In genomic region chr14:105387530-105387922, GRCh38 we compare ENCODE assay signal across 15 cellular contexts.
"Had no signal": no experiment of that assay in that cellular context is flagged by ENCODE, and none has a peak within 500 bp of the region (broad histone marks: within the 10 kb centered on the region; RNA-seq: fewer than 3 reads in every experiment).

No MANE protein-coding gene starts in this region.

- H3K27ac ChIP-seq: cardiac muscle cell, prostate gland had no signal

- H3K4me1 ChIP-seq: prostate gland had no signal

- H3K27me3 Mint-ChIP-seq: activated CD4-positive, alpha-beta T cell treated with anti-CD3 and anti-CD28 coated beads, Interleukin-2, amount 10 ng/mL, durations not matched to agents 7 days and 5 days; activated naive CD8-positive, alpha-beta T cell treated with anti-CD3 and anti-CD28 coated beads, Interleukin-2, amount 10 ng/mL, durations not matched to agents 7 days and 5 days; activated T-cell treated with anti-CD3 and anti-CD28 coated beads, Interleukin-2, amount 50 U/mL, for 24 hours; effector memory CD8-positive, alpha-beta T cell; stimulated activated memory B cell treated with anti-CD40 and anti-IgM and Interleukin-4, amounts not matched to agents 10 μg/mL and 1 μg/mL and 100 μg/mL, for 72 hours had no signal

- DNase-seq: activated CD4-positive, alpha-beta T cell treated with anti-CD3 and anti-CD28 coated beads, Interleukin-2, amount 10 ng/mL, durations not matched to agents 7 days and 5 days; activated CD8-positive, alpha-beta T cell treated with anti-CD3 and anti-CD28 coated beads, Interleukin-2, amount 10 ng/mL, durations not matched to agents 7 days and 5 days; activated naive CD4-positive, alpha-beta T cell treated with Interleukin-2 at 50 U/mL for 16 hours; activated naive CD8-positive, alpha-beta T cell treated with anti-CD3 and anti-CD28 coated beads, Interleukin-2, amount 10 ng/mL, durations not matched to agents 7 days and 5 days; activated T-cell treated with anti-CD3 and anti-CD28 coated beads, Interleukin-2, amount 50 U/mL, for 24 hours; amygdala; effector memory CD8-positive, alpha-beta T cell; small intestine; stimulated activated CD4-positive, alpha-beta T cell treated with anti-CD3 and anti-CD28 coated beads, Interleukin-4, amount 100 ng/mL, for 4 hours had no signal

- H3K4me1 Mint-ChIP-seq: mesothelial cell of epicardium had no signal

- H3K36me3 ChIP-seq: prostate gland had no signal

- H3K9me3 ChIP-seq: prostate gland had no signal

- H3K27ac Mint-ChIP-seq: activated CD4-positive, alpha-beta T cell treated with anti-CD3 and anti-CD28 coated beads, Interleukin-2, amount 10 ng/mL, durations not matched to agents 7 days and 5 days; activated naive CD8-positive, alpha-beta T cell treated with anti-CD3 and anti-CD28 coated beads, Interleukin-2, amount 10 ng/mL, durations not matched to agents 7 days and 5 days; activated T-cell treated with anti-CD3 and anti-CD28 coated beads, Interleukin-2, amount 50 U/mL, for 24 hours; activated T-helper 2 cell treated with anti-CD3 and anti-CD28 coated beads, Interferon-gamma antibody, Interleukin-2, Interleukin-4, amounts not matched to agents 10 μg/mL and 5 μg/mL and 100 μg/mL, durations not matched to agents 14 hours and 24 hours and 36 hours; effector memory CD8-positive, alpha-beta T cell; mesothelial cell of epicardium; stimulated activated memory B cell treated with anti-CD40 and anti-IgM and Interleukin-4, amounts not matched to agents 10 μg/mL and 1 μg/mL and 100 μg/mL, for 72 hours had no signal

- ATAC-seq: activated CD8-positive, alpha-beta T cell treated with anti-CD3 and anti-CD28 coated beads, Interleukin-2, amount 10 ng/mL, durations not matched to agents 7 days and 5 days; effector memory CD8-positive, alpha-beta T cell; right cardiac atrium; stimulated activated memory B cell treated with anti-CD40 and anti-IgM and Interleukin-4, amounts not matched to agents 10 μg/mL and 1 μg/mL and 100 μg/mL, for 72 hours had no signal

- H3K4me3 Mint-ChIP-seq: activated CD4-positive, alpha-beta T cell treated with anti-CD3 and anti-CD28 coated beads, Interleukin-2, amount 10 ng/mL, durations not matched to agents 7 days and 5 days; activated CD8-positive, alpha-beta T cell treated with anti-CD3 and anti-CD28 coated beads, Interleukin-2, amount 10 ng/mL, durations not matched to agents 7 days and 5 days; activated naive CD8-positive, alpha-beta T cell treated with anti-CD3 and anti-CD28 coated beads, Interleukin-2, amount 10 ng/mL, durations not matched to agents 7 days and 5 days; activated T-cell treated with anti-CD3 and anti-CD28 coated beads, Interleukin-2, amount 50 U/mL, for 24 hours; effector memory CD8-positive, alpha-beta T cell; mesothelial cell of epicardium; stimulated activated memory B cell treated with anti-CD40 and anti-IgM and Interleukin-4, amounts not matched to agents 10 μg/mL and 1 μg/mL and 100 μg/mL, for 72 hours had no signal

- H3K9me3 Mint-ChIP-seq: activated CD4-positive, alpha-beta T cell treated with anti-CD3 and anti-CD28 coated beads, Interleukin-2, amount 10 ng/mL, durations not matched to agents 7 days and 5 days; activated naive CD8-positive, alpha-beta T cell treated with anti-CD3 and anti-CD28 coated beads, Interleukin-2, amount 10 ng/mL, durations not matched to agents 7 days and 5 days; activated T-cell treated with anti-CD3 and anti-CD28 coated beads, Interleukin-2, amount 50 U/mL, for 24 hours; activated T-helper 2 cell treated with anti-CD3 and anti-CD28 coated beads, Interferon-gamma antibody, Interleukin-2, Interleukin-4, amounts not matched to agents 10 μg/mL and 5 μg/mL and 100 μg/mL, durations not matched to agents 14 hours and 24 hours and 36 hours; effector memory CD8-positive, alpha-beta T cell; mesothelial cell of epicardium; stimulated activated memory B cell treated with anti-CD40 and anti-IgM and Interleukin-4, amounts not matched to agents 10 μg/mL and 1 μg/mL and 100 μg/mL, for 72 hours had no signal

- H3K4me3 ChIP-seq: cardiac muscle cell, prostate gland had no signal

- H3K27me3 ChIP-seq: cardiac muscle cell had no signal
